In genomic region chr7:22288212-22288611, GRCh38 we compare ENCODE assay signal across 22 cellular contexts.
"Had no signal": no experiment of that assay in that cellular context is flagged by ENCODE, and none has a peak within 500 bp of the region (broad histone marks: within the 10 kb centered on the region; RNA-seq: fewer than 3 reads in every experiment).

No MANE protein-coding gene starts in this region.

- H3K36me3 Mint-ChIP-seq: mesothelial cell of epicardium; naive thymus-derived CD4-positive, alpha-beta T cell had no signal

- DNase-seq: dermis blood vessel endothelial cell; dorsolateral prefrontal cortex; effector CD4-positive, alpha-beta T cell; effector memory CD4-positive, alpha-beta T cell; erythroblast; esophagus squamous epithelium; foreskin fibroblast; foreskin melanocyte; gastrocnemius medialis; glutamatergic neuron; head of caudate nucleus; heart right ventricle; hippocampal formation; left cardiac atrium; left lung; left ventricle myocardium superior; lower lobe of right lung; mesenchymal stem cell; naive thymus-derived CD4-positive, alpha-beta T cell had no signal

- H3K4me3 ChIP-seq: coronary artery, dorsolateral prefrontal cortex, esophagus squamous epithelium, gastrocnemius medialis, heart right ventricle, left lung, lower lobe of right lung had no signal

- H3K27ac ChIP-seq: coronary artery, epithelial cell of prostate, esophagus squamous epithelium, gastrocnemius medialis, heart right ventricle, left lung, lower lobe of right lung had no signal

- H3K27me3 ChIP-seq: dorsolateral prefrontal cortex, esophagus squamous epithelium, gastrocnemius medialis, heart right ventricle, left lung had no signal

- H3K36me3 ChIP-seq: gastrocnemius medialis, heart right ventricle, left lung, lower lobe of right lung had no signal

- H3K9me3 ChIP-seq: esophagus squamous epithelium, gastrocnemius medialis, heart right ventricle, left lung, lower lobe of right lung had no signal

- H3K4me1 Mint-ChIP-seq: mesothelial cell of epicardium had no signal

- H3K4me1 ChIP-seq: esophagus squamous epithelium, gastrocnemius medialis, heart right ventricle, left lung, lower lobe of right lung had no signal

- H3K4me3 Mint-ChIP-seq: mesothelial cell of epicardium; naive thymus-derived CD4-positive, alpha-beta T cell had no signal

- H3K27ac Mint-ChIP-seq: mesothelial cell of epicardium; naive thymus-derived CD4-positive, alpha-beta T cell had no signal
